33 cellular contexts compared by ENCODE assay signal in the genomic region with DNA sequence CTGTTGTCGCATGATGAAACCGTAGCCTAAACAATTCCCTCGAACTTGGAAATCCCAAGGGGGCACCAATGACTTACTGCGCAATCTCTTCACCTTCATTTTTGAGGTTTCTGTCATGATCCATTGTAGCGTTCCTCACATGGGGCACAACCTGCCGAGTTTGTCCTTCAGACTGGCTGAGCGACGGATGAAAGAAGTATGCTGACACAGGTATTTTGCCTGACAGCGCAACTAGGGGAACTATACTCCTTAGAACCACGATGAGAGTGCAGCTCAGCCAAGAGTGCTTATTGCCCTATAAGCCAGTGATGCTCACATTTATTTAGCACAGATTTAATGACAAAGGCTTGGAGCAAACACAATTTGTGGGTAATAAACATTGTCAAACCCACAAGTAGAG.
"Had no signal": no experiment of that assay in that cellular context is flagged by ENCODE, and none has a peak within 500 bp of the region (broad histone marks: within the 10 kb centered on the region; RNA-seq: fewer than 3 reads in every experiment).

No MANE protein-coding gene starts in this region.

- ATAC-seq: activated CD8-positive, alpha-beta T cell treated with anti-CD3 and anti-CD28 coated beads for 36 hours; activated naive CD8-positive, alpha-beta T cell treated with anti-CD3 and anti-CD28 coated beads, Interleukin-2, amount 50 U/mL, for 24 hours; activated T-cell treated with anti-CD3 and anti-CD28 coated beads, Interleukin-2, amount 50 U/mL, for 4 hours; activated T-cell treated with anti-CD3 and anti-CD28 coated beads, Interleukin-2, amount 50 U/mL, for 72 hours; activated T-helper 17 cell treated with anti-CD3 and anti-CD28 coated beads, Interleukin-2, amount 50 U/mL, for 72 hours; body of pancreas had no signal

- H3K27me3 ChIP-seq: adrenal gland, body of pancreas, brain microvascular endothelial cell, breast epithelium had no signal

- FAIRE-seq: astrocyte, TTC549 had no signal

- H3K4me3 ChIP-seq: adrenal gland, body of pancreas, breast epithelium had no signal

- DNase-seq: activated B cell treated with CpG ODN at 0.5 μM for 24 hours; activated CD4-positive, alpha-beta memory T cell treated with anti-CD3 and anti-CD28 coated beads for 36 hours; activated CD4-positive, alpha-beta T cell treated with anti-CD3 and anti-CD28 coated beads for 4 hours; activated CD4-positive, alpha-beta T cell treated with anti-CD3 and anti-CD28 coated beads, Interleukin-2, amount 10 ng/mL, durations not matched to agents 24 days and 14 days; activated CD4-positive, alpha-beta T cell treated with anti-CD3 and anti-CD28 coated beads, Interleukin-2, amount 50 U/mL, for 1 hour; activated CD4-positive, alpha-beta T cell treated with anti-CD3 and anti-CD28 coated beads, Interleukin-2, amount 50 U/mL, for 4 hours; activated CD4-positive, CD25-positive, alpha-beta regulatory T cell treated with anti-CD3 and anti-CD28 coated beads, Interleukin-2, amount 50 U/mL, for 72 hours; activated CD8-positive, alpha-beta memory T cell treated with anti-CD3 and anti-CD28 coated beads, Interleukin-2, amount 50 U/mL, for 4 hours; activated CD8-positive, alpha-beta T cell treated with anti-CD3 and anti-CD28 coated beads for 36 hours; activated effector memory CD4-positive, alpha-beta T cell treated with anti-CD3 and anti-CD28 coated beads, Interleukin-2, amount 50 U/mL, for 16 hours; activated gamma-delta T cell treated with Interleukin-2 at 50 U/mL for 16 hours; activated naive CD4-positive, alpha-beta T cell; activated naive CD4-positive, alpha-beta T cell treated with anti-CD3 and anti-CD28 coated beads for 36 hours; activated naive CD8-positive, alpha-beta T cell treated with anti-CD3 and anti-CD28 coated beads, Interleukin-2, amount 10 ng/mL, durations not matched to agents 7 days and 5 days; activated naive CD8-positive, alpha-beta T cell treated with anti-CD3 and anti-CD28 coated beads, Interleukin-2, amount 50 U/mL, for 24 hours; activated T-cell treated with anti-CD3 and anti-CD28 coated beads for 4 hours; activated T-cell treated with anti-CD3 and anti-CD28 coated beads, Interleukin-2, amount 50 U/mL, for 1 hour; activated T-cell treated with anti-CD3 and anti-CD28 coated beads, Interleukin-2, amount 50 U/mL, for 4 hours; activated T-cell treated with anti-CD3 and anti-CD28 coated beads, Interleukin-2, amount 50 U/mL, for 72 hours; adrenal gland; amniotic stem cell; aorta; body of pancreas; brain microvascular endothelial cell; central memory CD4-positive, alpha-beta T cell; T-helper 1 cell; T-helper 2 cell; T-helper 9 cell had no signal

- H3K36me3 ChIP-seq: adrenal gland, brain microvascular endothelial cell, breast epithelium had no signal

- H3K27ac ChIP-seq: adrenal gland, body of pancreas, brain microvascular endothelial cell, breast epithelium, VCaP had no signal

- H3K4me1 ChIP-seq: adrenal gland, body of pancreas, breast epithelium had no signal
